ENCODE assay signal across 18 cellular contexts in the genomic region with DNA sequence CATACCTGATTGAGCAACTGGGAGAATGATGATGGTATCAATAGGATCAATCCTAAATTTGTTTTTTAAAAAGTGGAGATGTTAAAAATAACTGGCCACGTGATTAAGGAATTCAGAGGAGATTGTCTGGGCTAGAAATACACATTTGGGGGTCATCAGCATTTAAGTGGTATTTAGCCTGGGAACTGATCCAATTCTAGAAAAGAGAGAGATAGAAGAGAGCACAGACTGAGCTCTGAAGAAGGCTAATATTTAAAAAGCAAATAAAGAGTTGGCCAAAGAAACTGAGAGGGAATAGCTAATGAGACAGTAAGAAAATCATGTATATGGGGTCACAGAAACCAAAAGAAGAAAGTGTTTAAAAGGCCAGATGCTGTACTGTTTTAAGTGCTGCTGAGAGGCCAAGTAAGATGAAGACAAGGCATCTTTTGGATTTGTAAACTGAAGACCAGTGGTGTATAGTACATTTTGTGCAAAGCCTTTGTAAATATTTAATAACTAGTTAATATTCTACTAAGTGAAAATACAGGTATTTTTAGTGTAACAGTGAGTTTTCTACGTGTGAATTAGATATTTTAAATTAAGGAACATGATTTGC. TPM values are rescaled to one million over a fixed set of nuclear protein-coding genes. Genes with fewer than 3 reads are reported as not detected.
DNase-seq lines count a peak whose midpoint lies in the region; ATAC-seq, FAIRE-seq and TF ChIP-seq lines count a peak whose summit lies in the region.
"Had no signal": no experiment of that assay in that cellular context is flagged by ENCODE, and none has a peak within 500 bp of the region (broad histone marks: within the 10 kb centered on the region; RNA-seq: fewer than 3 reads in every experiment).

No MANE protein-coding gene starts in this region.

- DNase-seq in DMS53 (lab: John Stamatoyannopoulos, UW) (peak; percentile 57), kidney (no peak), NCI-H526 (lab: John Stamatoyannopoulos, UW) (no peak), SIG-M5 treated with dmso at 0.1 percent for 504 hours (lab: John Stamatoyannopoulos, UW; ENCODE audit: unreplicated experiment) (no peak), NOMO-1 treated with DMSO at 0.1 percent for 48 hours (lab: John Stamatoyannopoulos, UW; ENCODE audit: unreplicated experiment) (no peak)
- DNase-seq: activated CD4-positive, alpha-beta T cell treated with anti-CD3 and anti-CD28 coated beads for 4 hours; activated T-cell treated with anti-CD3 and anti-CD28 coated beads, Interleukin-2, amount 50 U/mL, for 72 hours; cerebellar nuclear complex; head of caudate nucleus; NCI-H1930; NCI-H82; stimulated activated naive CD8-positive, alpha-beta T cell treated with anti-CD3 and anti-CD28 coated beads, Interleukin-15, amount 100 ng/mL, for 72 hours had no signal

- no peak overlapping the region for H3K9ac ChIP-seq in kidney (ENCODE audit: low read length in 2 of 2)

- no peak for TF ChIP-seq CTCF in kidney (IDR thresholded peaks at IDR 0.05; ENCODE audit: borderline replicate concordance, extremely low read depth, insufficient read depth)

- peak; percentile 32 for FAIRE-seq in kidney (lab: Jason Lieb, UNC)
- FAIRE-seq: H1 had no signal

- intact Hi-C loops in kidney (cut with DNase I), result no loop called here

- ATAC-seq in GM19043 (IDR thresholded peaks at IDR 0.05; ENCODE audit: low read depth, unreplicated experiment) (peak; percentile 56), HG02981 (IDR thresholded peaks at IDR 0.05; ENCODE audit: unreplicated experiment) (peak; percentile 57), GM21786 (IDR thresholded peaks at IDR 0.05; ENCODE audit: unreplicated experiment) (no peak)
- ATAC-seq: activated T-cell treated with anti-CD3 and anti-CD28 coated beads, Interleukin-2, amount 50 U/mL, for 72 hours; Right ventricle myocardium inferior; stimulated activated naive CD8-positive, alpha-beta T cell treated with anti-CD3 and anti-CD28 coated beads, Interleukin-15, amount 100 ng/mL, for 72 hours had no signal

- peak overlapping the region in 1 of 2 donors; percentile 38 for H3K27ac ChIP-seq in kidney (ENCODE audit: low read depth in 2 of 2, low read length in 2 of 2)
- H3K27ac ChIP-seq: epithelial cell of prostate had no signal

- peaks cover 20 to 36% of the 10 kb centered on the region in 2 donors for H3K4me1 ChIP-seq in kidney (ENCODE audit: control insufficient read depth in 1 of 2, insufficient read depth in 1 of 2, low read depth in 1 of 2, low read length in 2 of 2)

- no peaks in the 10 kb centered on the region for H3K9me3 ChIP-seq in kidney (ENCODE audit: control insufficient read depth in 1 of 2, low read length in 2 of 2)

- H3K4me3 ChIP-seq in kidney (ENCODE audit: low read length in 2 of 2), result peak overlapping the region in 1 of 2 donors; percentile 14

- no peaks in the 10 kb centered on the region for H3K36me3 ChIP-seq in kidney (ENCODE audit: control insufficient read depth in 1 of 2, insufficient read depth in 2 of 2, low read length in 2 of 2)

RNA-seq across cellular contexts. Expression of gene UBL3, which starts 40.2 kb away (rescaled TPM):
- 34.1 TPM for total RNA-seq in kidney
- 18.1 TPM for polyA plus RNA-seq in kidney (ENCODE audit: insufficient read depth, low read depth, low replicate concordance)
